Comparison of ENCODE assay signal across 8 cellular contexts in genomic region chrX:40647307-40648197, GRCh38. TPM values are rescaled to one million over a fixed set of nuclear protein-coding genes. Genes with fewer than 3 reads are reported as not detected.
DNase-seq lines count a peak whose midpoint lies in the region; ATAC-seq, FAIRE-seq and TF ChIP-seq lines count a peak whose summit lies in the region.

A gene with protein sequence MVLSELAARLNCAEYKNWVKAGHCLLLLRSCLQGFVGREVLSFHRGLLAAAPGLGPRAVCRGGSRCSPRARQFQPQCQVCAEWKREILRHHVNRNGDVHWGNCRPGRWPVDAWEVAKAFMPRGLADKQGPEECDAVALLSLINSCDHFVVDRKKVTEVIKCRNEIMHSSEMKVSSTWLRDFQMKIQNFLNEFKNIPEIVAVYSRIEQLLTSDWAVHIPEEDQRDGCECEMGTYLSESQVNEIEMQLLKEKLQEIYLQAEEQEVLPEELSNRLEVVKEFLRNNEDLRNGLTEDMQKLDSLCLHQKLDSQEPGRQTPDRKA (minus strand): TSS chrX:40647561. CDS start chrX:40647520, 41 bp downstream.

- H3K79me2 ChIP-seq in keratinocyte (ENCODE audit: control insufficient read depth, insufficient read depth, low read length), result peaks cover 44% of the 10 kb centered on the region

- no peaks in the 10 kb centered on the region for H3K9me3 Mint-ChIP-seq in central memory CD8-positive, alpha-beta T cell

- DNase-seq in AG20443 (ENCODE audit: low spot score), result peak; percentile 96
- DNase-seq in NCI-H446 (lab: John Stamatoyannopoulos, UW), result peak; percentile 54 to 90
- peak; percentile 82 for DNase-seq in activated CD4-positive, CD25-positive, alpha-beta regulatory T cell treated with anti-CD3 and anti-CD28 coated beads, Interleukin-2, amount 50 U/mL, for 16 hours (ENCODE audit: low read depth, low spot score)
- DNase-seq in central memory CD8-positive, alpha-beta T cell (ENCODE audit: low spot score in 2 of 2), result peak; percentile 86 to 87
- peak; percentile 55 for DNase-seq in keratinocyte (ENCODE audit: low read depth, low spot score)
- DNase-seq in stimulated activated CD4-positive, alpha-beta T cell treated with anti-CD3 and anti-CD28 coated beads, Interleukin-15, amount 100 ng/mL, for 1 hour (ENCODE audit: low read depth in 1 of 2, low spot score in 1 of 2), result peak; percentile 82 to 85

- H3K4me3 Mint-ChIP-seq in central memory CD8-positive, alpha-beta T cell, result peak within 1 kb of the TSS; percentile 96

- no peaks in the 10 kb centered on the region for H4K20me1 ChIP-seq in keratinocyte (ENCODE audit: control insufficient read depth, extremely low read depth, insufficient read depth, low read length)

- peaks cover 17% of the 10 kb centered on the region for H3K36me3 Mint-ChIP-seq in central memory CD8-positive, alpha-beta T cell (ENCODE audit: insufficient read depth)

- peak within 1 kb of the TSS; percentile 73 to 84 (median 83) for H3K4me3 ChIP-seq in keratinocyte (ENCODE audit: control insufficient read depth in 2 of 3, extremely low read depth in 1 of 3, insufficient read depth in 2 of 3, low read depth in 1 of 3, low read length in 3 of 3)

- FAIRE-seq in keratinocyte (lab: Jason Lieb, UNC), result peak; percentile 73

- H2AFZ ChIP-seq in keratinocyte (ENCODE audit: control insufficient read depth, low read length), result peak within 1 kb of the TSS; percentile 80

- dilution Hi-C loops in keratinocyte (cut with MboI; ENCODE audit: extremely low pct_ligation_motif_present, low sequenced_read_pairs), result no loop called here

- H3K9ac ChIP-seq in keratinocyte (ENCODE audit: control insufficient read depth, extremely low read depth, insufficient read depth, low read length), result peak within 1 kb of the TSS; percentile 70

- no peaks in the 10 kb centered on the region for H3K9me3 ChIP-seq in keratinocyte (ENCODE audit: control insufficient read depth, low read depth, low read length)

- peaks cover 15% of the 10 kb centered on the region for H3K4me1 ChIP-seq in keratinocyte (ENCODE audit: control insufficient read depth, extremely low read depth, insufficient read depth, low read length)

- H3K27ac Mint-ChIP-seq in central memory CD8-positive, alpha-beta T cell (ENCODE audit: low read depth), result peak within 1 kb of the TSS; percentile 95

- H3K4me1 Mint-ChIP-seq in central memory CD8-positive, alpha-beta T cell, result peaks cover 36% of the 10 kb centered on the region

- no peaks in the 10 kb centered on the region for H3K9me1 ChIP-seq in keratinocyte (ENCODE audit: control insufficient read depth, extremely low read depth, insufficient read depth, low read length)

- no peaks in the 10 kb centered on the region for H3K27me3 ChIP-seq in keratinocyte (ENCODE audit: control insufficient read depth, extremely low read depth, insufficient read depth, low read length)

- peak within 1 kb of the TSS; percentile 96 for H3K4me2 ChIP-seq in keratinocyte (ENCODE audit: control insufficient read depth, extremely low read depth, insufficient read depth, low read depth, low read length)

- H3K36me3 ChIP-seq in keratinocyte (ENCODE audit: control insufficient read depth in 2 of 2, extremely low read depth in 1 of 2, insufficient read depth in 2 of 2, low read length in 2 of 2), result no peaks in the 10 kb centered on the region

- H3K27me3 Mint-ChIP-seq in central memory CD8-positive, alpha-beta T cell, result no peaks in the 10 kb centered on the region

- H3K27ac ChIP-seq in keratinocyte (ENCODE audit: control insufficient read depth, insufficient read depth, low read length), result peak within 1 kb of the TSS; percentile 77

- ATAC-seq in GM19035 (IDR thresholded peaks at IDR 0.05; ENCODE audit: unreplicated experiment) (peak; percentile 67), HG03354 (IDR thresholded peaks at IDR 0.05; ENCODE audit: poor library complexity, severe bottlenecking, unreplicated experiment) (peak; percentile 74)
- ATAC-seq in central memory CD8-positive, alpha-beta T cell (replicated peaks; ENCODE audit: extremely low read depth, poor library complexity, severe bottlenecking), result peak; percentile 61

- TF ChIP-seq CTCF in keratinocyte (optimal IDR thresholded peaks at IDR 0.05 in 1 of 3, IDR thresholded peaks at IDR 0.05 in 1 of 3, conservative IDR thresholded peaks at IDR 0.05 in 1 of 3; ENCODE audit: extremely low read depth in 1 of 3, insufficient read depth in 2 of 3, low read length in 3 of 3), result no peak

RNA-seq across cellular contexts. Expression of the gene that starts here (rescaled TPM):
- 9.7 to 10.6 TPM (median 10.6 TPM) in 3 replicates for polyA plus RNA-seq in keratinocyte
- 4.8 TPM for polyA plus RNA-seq in keratinocyte (2011; ENCODE audit: low read depth)
- polyA plus RNA-seq in keratinocyte (2011; cell fraction: cytosol; rRNA removed), result 8.1 and 9.6 TPM in 2 replicates
- 12.0 and 12.6 TPM in 2 replicates for polyA plus RNA-seq in keratinocyte (2011; cell fraction: nucleus; rRNA removed)
- 7.4 and 7.6 TPM in 2 replicates for polyA plus RNA-seq in keratinocyte (2012; ENCODE audit: low replicate concordance)
- 3.2 to 6.9 TPM (median 5.4 TPM) in 3 replicates for polyA minus RNA-seq in keratinocyte
- polyA minus RNA-seq in keratinocyte (2011; cell fraction: cytosol; rRNA and poly(A)+ RNA removed), result 8.8 TPM
- polyA minus RNA-seq in keratinocyte (2011; cell fraction: nucleus; rRNA and poly(A)+ RNA removed), result 4.4 and 9.8 TPM in 2 replicates

Comparison
In these comparisons a context has a peak if more than half of its experiments do, and no peak if none do; other contexts are left out.
1. Peak in every context shown above with its lines: DNase-seq, ATAC-seq, H3K4me3 ChIP-seq and H3K27ac ChIP-seq.